1 cellular context compared by ENCODE assay signal in genomic region chr2:163613155-163613554, GRCh38.
TF ChIP-seq lines count a peak whose summit lies in the region.

No MANE protein-coding gene starts in this region.

TF ChIP-seq in GM23338, 12 proteins besides CTCF, POLR2A, EP300 and RAD21 (continued from another document):
- TF ChIP-seq ZNF462 (CRISPR knock-in tag; IDR thresholded peaks at IDR 0.05) (no peak), ETS1 (IDR thresholded peaks at IDR 0.05) (no peak), NANOG (IDR thresholded peaks at IDR 0.05; ENCODE audit: borderline replicate concordance) (no peak), ZNF114 (CRISPR knock-in tag; IDR thresholded peaks at IDR 0.05) (no peak)
